8 cellular contexts compared by ENCODE assay signal in the genomic region with DNA sequence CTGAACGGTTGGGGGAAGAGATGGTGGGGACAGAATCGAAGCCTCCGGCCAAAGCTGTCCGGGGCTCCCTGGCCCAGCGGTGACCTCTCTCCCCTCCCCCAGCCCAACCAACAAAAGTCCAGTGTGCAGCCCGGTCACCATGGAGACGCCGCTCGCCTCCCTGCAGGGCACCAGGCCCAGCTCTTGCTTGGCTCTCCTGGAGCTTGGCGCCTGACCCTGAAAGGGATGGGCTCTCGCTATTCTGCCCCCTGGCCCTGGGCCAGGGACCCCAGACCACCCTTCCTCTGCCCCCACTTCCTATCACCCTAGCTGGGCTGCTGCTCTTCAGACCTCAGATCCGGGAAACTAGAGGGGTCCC. TPM values are rescaled to one million over a fixed set of nuclear protein-coding genes. Genes with fewer than 3 reads are reported as not detected.
DNase-seq lines count a peak whose midpoint lies in the region; ATAC-seq and TF ChIP-seq lines count a peak whose summit lies in the region.

No MANE protein-coding gene starts in this region.

- peaks cover 14% of the 10 kb centered on the region for H3K4me1 ChIP-seq in fibroblast of lung (ENCODE audit: control insufficient read depth, extremely low read depth, insufficient read depth, low read length)

- DNase-seq in ELR (ENCODE audit: low read depth) = peak; percentile 35
- DNase-seq in RWPE1 (ENCODE audit: low spot score) = no peak
- peak; percentile 52 to 54 for DNase-seq in fibroblast of lung (ENCODE audit: low read depth in 2 of 2)
- peak; percentile 95 for DNase-seq in putamen (ENCODE audit: low spot score)
- DNase-seq in NCI-H128 (lab: John Stamatoyannopoulos, UW; ENCODE audit: unreplicated experiment) = no peak
- DNase-seq in NAMALWA (ENCODE audit: low spot score) = no peak
- no peak for DNase-seq in SIG-M5 (lab: John Stamatoyannopoulos, UW)

- no peak overlapping the region for H3K9ac ChIP-seq in fibroblast of lung (ENCODE audit: insufficient read depth, low read length)

- ATAC-seq in HG03039 (IDR thresholded peaks at IDR 0.05; ENCODE audit: unreplicated experiment) = no peak

- no peaks in the 10 kb centered on the region for H4K20me1 ChIP-seq in fibroblast of lung (ENCODE audit: control insufficient read depth, extremely low read depth, insufficient read depth, low read length)

- peak overlapping the region; percentile 80 for H3K4me2 ChIP-seq in fibroblast of lung (ENCODE audit: extremely low read depth, insufficient read depth, low read length)

- no peaks in the 10 kb centered on the region for H3K36me3 ChIP-seq in fibroblast of lung (ENCODE audit: control insufficient read depth, insufficient read depth, low read length)

- H3K79me2 ChIP-seq in fibroblast of lung (ENCODE audit: control insufficient read depth, insufficient read depth, low read length) = no peaks in the 10 kb centered on the region

- POLR2A ChIA-PET in RWPE1 (lab: Yijun Ruan, JAX; ENCODE audit: low non-redundant PET) = interaction anchor here (0.8 kb wide), 1 partner anchor 72 kb away, joined by 7 read pairs; the partner anchor contains the start of gene CHTF18

- no peak for TF ChIP-seq CTCF in RWPE1 (conservative IDR thresholded peaks at IDR 0.05; ENCODE audit: low read depth)
- no peak for TF ChIP-seq CTCF in fibroblast of lung (conservative IDR thresholded peaks at IDR 0.05 in 1 of 2, IDR thresholded peaks at IDR 0.05 in 1 of 2; ENCODE audit: low read depth in 1 of 2, low read length in 2 of 2)

- no peak overlapping the region for H2AFZ ChIP-seq in fibroblast of lung (ENCODE audit: low read length)

- CTCF ChIA-PET in RWPE1 (lab: Yijun Ruan, JAX) = interaction anchor here (0.6 to 1.4 kb wide), 7 partner anchors 14 to 360 kb away, joined by 3 to 4 read pairs (median 3); partner anchors contain the start of gene JMJD8

- peak overlapping the region in 2 of 4 experiments; percentile 40 to 64 for H3K4me3 ChIP-seq in fibroblast of lung (replicated peaks in 1 of 4; ENCODE audit: control extremely low read depth in 1 of 4, insufficient read depth in 1 of 4, low read depth in 3 of 4, low read length in 4 of 4)

- no peaks in the 10 kb centered on the region for H3K9me3 ChIP-seq in fibroblast of lung (ENCODE audit: control insufficient read depth, insufficient read depth, low read depth, low read length)

- H3K27me3 ChIP-seq in fibroblast of lung (ENCODE audit: control insufficient read depth, insufficient read depth, low read length) = no peaks in the 10 kb centered on the region

- H3K27ac ChIP-seq in RWPE1 (peak overlapping the region; percentile 95), fibroblast of lung (ENCODE audit: insufficient read depth, low read length) (no peak overlapping the region)

RNA-seq across cellular contexts. Expression of gene METRN, which starts 1.3 kb away (rescaled TPM):
- total RNA-seq in fibroblast of lung = 35.3 and 37.5 TPM in 2 replicates
- 5.3 and 6.1 TPM in 2 replicates for polyA plus RNA-seq in fibroblast of lung
- 25.3 and 38.4 TPM in 2 replicates for polyA plus RNA-seq in fibroblast of lung (2012)
- 7.3 and 8.8 TPM in 2 replicates for polyA minus RNA-seq in fibroblast of lung (ENCODE audit: low replicate concordance)

RNA-seq across cellular contexts. Expression of gene ANTKMT, which starts 4.7 kb away (rescaled TPM):
- 24.9 and 31.5 TPM in 2 replicates for total RNA-seq in fibroblast of lung
- polyA plus RNA-seq in fibroblast of lung = 4.5 and 6.1 TPM in 2 replicates
- polyA plus RNA-seq in fibroblast of lung (2012) = 19.8 and 26.4 TPM in 2 replicates
- polyA minus RNA-seq in fibroblast of lung (ENCODE audit: low replicate concordance) = 1.8 and 2.6 TPM in 2 replicates

RNA-seq across cellular contexts. Expression of gene CCDC78, which starts 10.0 kb away (rescaled TPM):
- 1.0 and 1.8 TPM in 2 replicates for total RNA-seq in fibroblast of lung
- polyA plus RNA-seq in fibroblast of lung = 0.50 and 0.64 TPM in 2 replicates
- polyA plus RNA-seq in fibroblast of lung (2012) = 0.82 and 1.2 TPM in 2 replicates
- 0.52 and 0.55 TPM in 2 replicates for polyA minus RNA-seq in fibroblast of lung (ENCODE audit: low replicate concordance)

RNA-seq across cellular contexts. Expression of gene FBXL16, which starts 10.6 kb away (rescaled TPM):
- not detected in 2 replicates for total RNA-seq in fibroblast of lung
- 0.07 and 0.14 TPM in 2 replicates for polyA plus RNA-seq in fibroblast of lung
- 0.31 and 0.44 TPM in 2 replicates for polyA plus RNA-seq in fibroblast of lung (2012)
- 0.26 TPM in 1 of 2 replicates, not detected in the other for polyA minus RNA-seq in fibroblast of lung (ENCODE audit: low replicate concordance)

RNA-seq across cellular contexts. Expression of gene HAGHL, which starts 10.7 kb away (rescaled TPM):
- 14.1 and 16.3 TPM in 2 replicates for total RNA-seq in fibroblast of lung
- 3.1 and 3.7 TPM in 2 replicates for polyA plus RNA-seq in fibroblast of lung
- polyA plus RNA-seq in fibroblast of lung (2012) = 7.8 and 9.6 TPM in 2 replicates
- polyA minus RNA-seq in fibroblast of lung (ENCODE audit: low replicate concordance) = 1.3 and 8.7 TPM in 2 replicates

Comparison
In these comparisons a context has a peak if more than half of its experiments do, and no peak if none do; other contexts are left out.
1. DNase-seq: peak in ELR (single experiment), fibroblast of lung (2 of 2) and putamen (single experiment); none in RWPE1 (single experiment), NCI-H128 (single experiment), NAMALWA (single experiment) and SIG-M5 (single experiment).